Comparison of ENCODE assay signal across 9 cellular contexts in the genomic region with DNA sequence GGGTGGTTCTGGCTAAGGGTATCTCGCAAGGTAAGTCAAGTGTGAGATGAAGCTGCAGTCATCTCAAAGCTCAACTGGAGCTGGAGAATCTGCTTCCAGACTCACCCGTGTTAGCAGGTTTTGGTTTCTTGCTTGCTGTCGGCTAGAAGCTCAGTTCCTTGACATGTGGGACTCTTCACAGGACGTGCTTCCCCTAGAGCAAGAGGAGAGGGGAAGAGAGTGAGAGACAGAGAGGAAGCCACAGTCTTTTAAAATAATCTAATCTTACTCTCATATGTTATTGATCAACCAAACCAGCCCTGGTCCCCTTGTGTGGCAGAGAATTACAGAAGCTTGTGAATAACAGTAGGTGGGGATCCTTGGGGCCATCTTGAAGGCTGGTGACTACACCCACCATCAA.
DNase-seq lines count a peak whose midpoint lies in the region; ATAC-seq and TF ChIP-seq lines count a peak whose summit lies in the region.
"Had no signal": no experiment of that assay in that cellular context is flagged by ENCODE, and none has a peak within 500 bp of the region (broad histone marks: within the 10 kb centered on the region; RNA-seq: fewer than 3 reads in every experiment).

No MANE protein-coding gene starts in this region.

- no peak overlapping the region for H3K9ac ChIP-seq in endodermal cell (ENCODE audit: extremely low read depth, low read length, poor library complexity, severe bottlenecking)

- H3K36me3 Mint-ChIP-seq in CD4-positive, alpha-beta memory T cell: no peaks in the 10 kb centered on the region
- H3K36me3 Mint-ChIP-seq in endodermal cell (ENCODE audit: low read depth): no peaks in the 10 kb centered on the region
- H3K36me3 Mint-ChIP-seq in progenitor cell of endocrine pancreas (ENCODE audit: insufficient read depth): no peaks in the 10 kb centered on the region

- peak overlapping the region in 6 of 7 donors; percentile 61 to 86 (median 72) for H3K27ac Mint-ChIP-seq in CD4-positive, alpha-beta memory T cell
- H3K27ac Mint-ChIP-seq in endodermal cell: peak overlapping the region; percentile 14
- no peak overlapping the region for H3K27ac Mint-ChIP-seq in progenitor cell of endocrine pancreas

- DNase-seq in CD4-positive, alpha-beta memory T cell: peak in 2 of 5 donors; percentile 6 to 23
- DNase-seq in endodermal cell (no peak), kidney tubule cell (ENCODE audit: low spot score) (no peak), HuH-7 (ENCODE audit: low spot score) (no peak), progenitor cell of endocrine pancreas (ENCODE audit: low spot score, unreplicated experiment) (no peak)
- DNase-seq: activated CD4-positive, alpha-beta T cell treated with anti-CD3 and anti-CD28 coated beads for 1 hour had no signal

- H3K27me3 Mint-ChIP-seq in CD4-positive, alpha-beta memory T cell: peaks cover under 1 to 2% of the 10 kb centered on the region in 2 donors
- H3K27me3 Mint-ChIP-seq in endodermal cell (ENCODE audit: insufficient read depth) (no peaks in the 10 kb centered on the region), progenitor cell of endocrine pancreas (peaks cover 8% of the 10 kb centered on the region)

- H3K27ac ChIP-seq in CD4-positive, alpha-beta memory T cell (ENCODE audit: low read depth, low read length): no peak overlapping the region
- no peak overlapping the region for H3K27ac ChIP-seq in endodermal cell (ENCODE audit: low read depth, low read length)

- ATAC-seq in GM19395 (IDR thresholded peaks at IDR 0.05; ENCODE audit: unreplicated experiment): peak; percentile 69
- ATAC-seq in HG03139 (IDR thresholded peaks at IDR 0.05; ENCODE audit: unreplicated experiment): peak; percentile 71
- ATAC-seq in activated CD4-positive, CD25-positive, alpha-beta regulatory T cell treated with anti-CD3 and anti-CD28 coated beads, Interleukin-2, amount 50 U/mL, for 24 hours: no peak

- no peaks in the 10 kb centered on the region for H3K9me3 ChIP-seq in CD4-positive, alpha-beta memory T cell (ENCODE audit: control insufficient read depth in 1 of 2, low read length in 2 of 2)
- no peaks in the 10 kb centered on the region for H3K9me3 ChIP-seq in endodermal cell (ENCODE audit: control insufficient read depth, low read length)

- peak overlapping the region in 4 of 8 donors; percentile 14 to 76 (median 36) for H3K4me3 Mint-ChIP-seq in CD4-positive, alpha-beta memory T cell
- no peak overlapping the region for H3K4me3 Mint-ChIP-seq in endodermal cell
- no peak overlapping the region for H3K4me3 Mint-ChIP-seq in progenitor cell of endocrine pancreas (ENCODE audit: low read depth)

- WGBS in endodermal cell (ENCODE audit: insufficient coverage in 1 of 2, insufficient read length in 1 of 2), 2 experiments: 82 to 90% methylated on average over 2 to 4 of the region's 4 CpGs

- H3K36me3 ChIP-seq in CD4-positive, alpha-beta memory T cell (ENCODE audit: insufficient read depth, low read length): no peaks in the 10 kb centered on the region
- H3K36me3 ChIP-seq in endodermal cell (ENCODE audit: control insufficient read depth, insufficient read depth, low read length): no peaks in the 10 kb centered on the region

- POLR2A ChIA-PET in CD4-positive, alpha-beta memory T cell (lab: Charles Lee; ENCODE audit: partially characterized antibody): interaction anchor here (0.7 to 2.1 kb wide), 9 partner anchors 91 to 563 kb away, joined by 3 to 12 read pairs (median 3); no protein-coding TSS in a partner anchor

- intact Hi-C loops in CD4-positive, alpha-beta memory T cell (cut with micrococcal nuclease): loop anchor here (1.0 to 5.0 kb wide), 6 partner anchors 91 to 1283 kb away; no protein-coding TSS in a partner anchor

- H3K4me1 ChIP-seq in CD4-positive, alpha-beta memory T cell (ENCODE audit: insufficient read depth, low read length): peaks cover 6% of the 10 kb centered on the region
- peaks cover 4% of the 10 kb centered on the region for H3K4me1 ChIP-seq in endodermal cell (ENCODE audit: control insufficient read depth, insufficient read depth, low read length)

- H3K4me1 Mint-ChIP-seq in CD4-positive, alpha-beta memory T cell: peaks cover 4 to 8% (median 6%) of the 10 kb centered on the region in 4 donors
- H3K4me1 Mint-ChIP-seq in endodermal cell (peaks cover 43% of the 10 kb centered on the region), progenitor cell of endocrine pancreas (ENCODE audit: low read depth) (peaks cover 2% of the 10 kb centered on the region)

- H3K27me3 ChIP-seq in CD4-positive, alpha-beta memory T cell (ENCODE audit: insufficient read depth, low read length): no peaks in the 10 kb centered on the region
- no peaks in the 10 kb centered on the region for H3K27me3 ChIP-seq in endodermal cell (ENCODE audit: control insufficient read depth, insufficient read depth, low read length, poor library complexity, severe bottlenecking)

- H3K4me3 ChIP-seq in CD4-positive, alpha-beta memory T cell (ENCODE audit: low read length in 2 of 2): no peak overlapping the region
- H3K4me3 ChIP-seq in endodermal cell (ENCODE audit: low read length): no peak overlapping the region

- H3K9me3 Mint-ChIP-seq in CD4-positive, alpha-beta memory T cell: no peaks in the 10 kb centered on the region
- H3K9me3 Mint-ChIP-seq in endodermal cell (no peaks in the 10 kb centered on the region), progenitor cell of endocrine pancreas (ENCODE audit: low read depth) (no peaks in the 10 kb centered on the region)

- CTCF ChIA-PET in CD4-positive, alpha-beta memory T cell (lab: Charles Lee; ENCODE audit: partially characterized antibody): interaction anchor here (0.7 to 10.4 kb wide), 59 partner anchors 9 to 1286 kb away, joined by 3 to 407 read pairs (median 4); no protein-coding TSS in a partner anchor

- TF ChIP-seq CTCF in endodermal cell (conservative IDR thresholded peaks at IDR 0.05): no peak
- no peak for TF ChIP-seq CTCF in progenitor cell of endocrine pancreas (IDR thresholded peaks at IDR 0.05; ENCODE audit: unreplicated experiment)

Comparison
In these comparisons a context has a peak if more than half of its experiments do, and no peak if none do; other contexts are left out.
1. ATAC-seq: peak in GM19395 (single experiment) and HG03139 (single experiment); none in activated CD4-positive, CD25-positive, alpha-beta regulatory T cell treated with anti-CD3 and anti-CD28 coated beads, Interleukin-2, amount 50 U/mL, for 24 hours (0 of 2).